ENCODE assay signal across 19 cellular contexts in the genomic region with DNA sequence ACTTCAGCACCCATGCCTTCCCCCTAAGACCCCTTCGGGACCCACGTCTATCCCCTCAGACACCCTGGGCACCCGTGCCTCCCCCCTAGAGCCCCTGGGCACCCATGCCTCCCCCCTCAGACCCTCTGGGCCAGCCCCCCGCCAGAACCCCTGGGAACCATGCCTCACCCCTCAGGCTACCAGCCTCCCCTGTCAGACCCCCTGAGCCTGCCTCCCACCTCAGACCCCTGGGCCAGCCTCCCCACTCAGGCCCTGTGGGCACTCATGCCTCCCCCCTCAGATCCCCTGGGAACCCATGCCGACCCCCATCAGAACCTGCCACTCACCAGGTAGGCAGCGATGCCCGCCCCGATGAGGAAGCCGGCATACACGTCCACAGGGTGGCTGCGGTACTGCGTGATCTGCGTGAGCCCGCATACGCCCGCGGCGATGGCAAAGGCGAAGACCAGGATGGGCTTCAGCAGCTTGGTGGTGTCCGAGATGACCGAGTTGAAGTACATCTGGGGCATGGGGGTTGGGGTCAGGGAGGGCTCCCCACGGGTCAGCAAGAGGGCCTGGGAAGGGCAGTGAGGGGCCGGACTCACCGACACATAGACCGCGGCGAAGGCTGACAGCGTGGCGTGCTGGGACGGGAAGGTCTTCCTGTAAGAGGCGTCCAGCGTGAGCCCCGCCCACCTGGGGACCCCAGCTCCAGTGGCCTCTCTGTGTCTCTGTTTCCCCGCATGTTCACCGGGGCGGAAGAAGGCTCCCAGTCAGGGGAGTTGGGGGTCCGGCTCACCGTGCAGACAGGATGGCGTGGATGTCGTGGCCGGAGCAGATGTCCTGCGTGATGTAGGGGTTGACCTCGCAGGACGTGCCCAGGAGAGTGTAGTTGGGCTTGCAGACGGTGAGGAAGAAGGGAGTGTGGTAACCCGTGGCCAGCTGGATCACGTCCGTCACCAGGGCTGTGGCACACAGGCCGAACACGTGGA. TPM values are rescaled to one million over a fixed set of nuclear protein-coding genes. Genes with fewer than 3 reads are reported as not detected.
DNase-seq lines count a peak whose midpoint lies in the region; ATAC-seq and TF ChIP-seq lines count a peak whose summit lies in the region.
"Had no signal": no experiment of that assay in that cellular context is flagged by ENCODE, and none has a peak within 500 bp of the region (broad histone marks: within the 10 kb centered on the region; RNA-seq: fewer than 3 reads in every experiment).

No MANE protein-coding gene starts in this region.

- CTCF ChIA-PET in activated naive CD4-positive, alpha-beta T cell treated with anti-CD3 and anti-CD28 coated beads, Interleukin-2, amount 10 ng/mL, durations not matched to agents 7 days and 5 days (lab: Charles Lee), result no interaction called here
- CTCF ChIA-PET in activated naive CD4-positive, alpha-beta T cell treated with anti-CD3 and anti-CD28 coated beads for 36 hours (lab: Charles Lee), result interaction anchor here (0.5 kb wide), 1 partner anchor 793 kb away, joined by 4 read pairs; no protein-coding TSS in a partner anchor
- CTCF ChIA-PET in RWPE1 (lab: Yijun Ruan, JAX), result no interaction called here

- H3K27me3 ChIP-seq in right cardiac atrium (ENCODE audit: control insufficient read depth, insufficient read depth), result no peaks in the 10 kb centered on the region
- H3K27me3 ChIP-seq in effector memory CD4-positive, alpha-beta T cell (replicated peaks; ENCODE audit: control insufficient read depth, insufficient read depth, low read length, poor library complexity, severe bottlenecking), result no peaks in the 10 kb centered on the region

- H3K27me3 Mint-ChIP-seq in activated naive CD4-positive, alpha-beta T cell treated with anti-CD3 and anti-CD28 coated beads, Interleukin-2, amount 10 ng/mL, durations not matched to agents 7 days and 5 days, result peaks cover under 1% of the 10 kb centered on the region
- H3K27me3 Mint-ChIP-seq in activated naive CD4-positive, alpha-beta T cell treated with anti-CD3 and anti-CD28 coated beads for 36 hours (ENCODE audit: low read depth), result no peaks in the 10 kb centered on the region
- no peaks in the 10 kb centered on the region for H3K27me3 Mint-ChIP-seq in stimulated activated naive CD8-positive, alpha-beta T cell treated with anti-CD3 and anti-CD28 coated beads, Interleukin-15, Interleukin-2, amounts not matched to agents 100 ng/mL and 50 ng/mL, for 24 hours

- peaks cover 29% of the 10 kb centered on the region for H3K36me3 ChIP-seq in effector memory CD4-positive, alpha-beta T cell (ENCODE audit: control insufficient read depth, insufficient read depth, low read length)

- no peak overlapping the region for H3K4me3 ChIP-seq in right cardiac atrium (ENCODE audit: low read length)
- H3K4me3 ChIP-seq in effector memory CD4-positive, alpha-beta T cell (ENCODE audit: insufficient read depth, low read depth, low read length, poor library complexity, severe bottlenecking), result no peak overlapping the region
- H3K4me3 ChIP-seq: skin epidermis had no signal

- DNase-seq in activated naive CD4-positive, alpha-beta T cell treated with anti-CD3 and anti-CD28 coated beads, Interleukin-2, amount 10 ng/mL, durations not matched to agents 7 days and 5 days, result no peak
- DNase-seq in activated naive CD4-positive, alpha-beta T cell treated with anti-CD3 and anti-CD28 coated beads for 36 hours, result no peak
- DNase-seq in RWPE1 (ENCODE audit: low spot score) (no peak), right cardiac atrium (peak in 1 of 3 donors; percentile 57), NCI-H526 (lab: John Stamatoyannopoulos, UW) (no peak), amygdala (lab: John Stamatoyannopoulos, UW) (no peak)
- DNase-seq in effector memory CD4-positive, alpha-beta T cell, result no peak
- DNase-seq: cerebellar nuclear complex, NCI-H1048, NCI-H446, SHP77 had no signal

- no peak overlapping the region for H3K4me3 Mint-ChIP-seq in activated naive CD4-positive, alpha-beta T cell treated with anti-CD3 and anti-CD28 coated beads, Interleukin-2, amount 10 ng/mL, durations not matched to agents 7 days and 5 days
- H3K4me3 Mint-ChIP-seq in activated naive CD4-positive, alpha-beta T cell treated with anti-CD3 and anti-CD28 coated beads for 36 hours, result no peak overlapping the region
- H3K4me3 Mint-ChIP-seq in stimulated activated naive CD8-positive, alpha-beta T cell treated with anti-CD3 and anti-CD28 coated beads, Interleukin-15, Interleukin-2, amounts not matched to agents 100 ng/mL and 50 ng/mL, for 24 hours, result peak overlapping the region; percentile 13

- peaks cover 37% of the 10 kb centered on the region for H3K36me3 Mint-ChIP-seq in activated naive CD4-positive, alpha-beta T cell treated with anti-CD3 and anti-CD28 coated beads, Interleukin-2, amount 10 ng/mL, durations not matched to agents 7 days and 5 days
- H3K36me3 Mint-ChIP-seq in activated naive CD4-positive, alpha-beta T cell treated with anti-CD3 and anti-CD28 coated beads for 36 hours (ENCODE audit: low read depth), result peaks cover 39% of the 10 kb centered on the region
- H3K36me3 Mint-ChIP-seq in stimulated activated naive CD8-positive, alpha-beta T cell treated with anti-CD3 and anti-CD28 coated beads, Interleukin-15, Interleukin-2, amounts not matched to agents 100 ng/mL and 50 ng/mL, for 24 hours (ENCODE audit: low read depth), result peaks cover 50% of the 10 kb centered on the region

- H3K9me3 Mint-ChIP-seq in activated naive CD4-positive, alpha-beta T cell treated with anti-CD3 and anti-CD28 coated beads, Interleukin-2, amount 10 ng/mL, durations not matched to agents 7 days and 5 days, result no peaks in the 10 kb centered on the region
- peaks cover 2% of the 10 kb centered on the region for H3K9me3 Mint-ChIP-seq in activated naive CD4-positive, alpha-beta T cell treated with anti-CD3 and anti-CD28 coated beads for 36 hours
- H3K9me3 Mint-ChIP-seq in stimulated activated naive CD8-positive, alpha-beta T cell treated with anti-CD3 and anti-CD28 coated beads, Interleukin-15, Interleukin-2, amounts not matched to agents 100 ng/mL and 50 ng/mL, for 24 hours, result peaks cover 5% of the 10 kb centered on the region

- intact Hi-C loops in activated naive CD4-positive, alpha-beta T cell treated with anti-CD3 and anti-CD28 coated beads for 36 hours (cut with micrococcal nuclease), result no loop called here
- intact Hi-C loops in right cardiac atrium (cut with DNase I), result no loop called here

- ATAC-seq in right cardiac atrium, result peak; percentile 14 to 35

- no peaks in the 10 kb centered on the region for H3K4me1 Mint-ChIP-seq in activated naive CD4-positive, alpha-beta T cell treated with anti-CD3 and anti-CD28 coated beads, Interleukin-2, amount 10 ng/mL, durations not matched to agents 7 days and 5 days
- no peaks in the 10 kb centered on the region for H3K4me1 Mint-ChIP-seq in activated naive CD4-positive, alpha-beta T cell treated with anti-CD3 and anti-CD28 coated beads for 36 hours (ENCODE audit: low read depth)
- H3K4me1 Mint-ChIP-seq in stimulated activated naive CD8-positive, alpha-beta T cell treated with anti-CD3 and anti-CD28 coated beads, Interleukin-15, Interleukin-2, amounts not matched to agents 100 ng/mL and 50 ng/mL, for 24 hours (ENCODE audit: low read depth), result no peaks in the 10 kb centered on the region

- POLR2A ChIA-PET in RWPE1 (lab: Yijun Ruan, JAX; ENCODE audit: low non-redundant PET), result no interaction called here

- H3K27ac ChIP-seq in RWPE1 (peak overlapping the region; percentile 2; the same call in 1 of the 2 replicates), right cardiac atrium (ENCODE audit: low read length) (no peak overlapping the region)
- no peak overlapping the region for H3K27ac ChIP-seq in effector memory CD4-positive, alpha-beta T cell (ENCODE audit: insufficient read depth, low read length, poor library complexity, severe bottlenecking)
- H3K27ac ChIP-seq: skin epidermis, VCaP had no signal

- H3K9me3 ChIP-seq in right cardiac atrium (ENCODE audit: control insufficient read depth, low read length), result no peaks in the 10 kb centered on the region
- H3K9me3 ChIP-seq in effector memory CD4-positive, alpha-beta T cell (ENCODE audit: control insufficient read depth, low read length), result no peaks in the 10 kb centered on the region

- peak overlapping the region; percentile 45 for H3K27ac Mint-ChIP-seq in activated naive CD4-positive, alpha-beta T cell treated with anti-CD3 and anti-CD28 coated beads, Interleukin-2, amount 10 ng/mL, durations not matched to agents 7 days and 5 days
- H3K27ac Mint-ChIP-seq in activated naive CD4-positive, alpha-beta T cell treated with anti-CD3 and anti-CD28 coated beads for 36 hours, result no peak overlapping the region
- H3K27ac Mint-ChIP-seq in stimulated activated naive CD8-positive, alpha-beta T cell treated with anti-CD3 and anti-CD28 coated beads, Interleukin-15, Interleukin-2, amounts not matched to agents 100 ng/mL and 50 ng/mL, for 24 hours, result no peak overlapping the region

- no peaks in the 10 kb centered on the region for H3K4me1 ChIP-seq in right cardiac atrium (ENCODE audit: control insufficient read depth, insufficient read depth, low read length)
- H3K4me1 ChIP-seq in effector memory CD4-positive, alpha-beta T cell (ENCODE audit: control insufficient read depth, insufficient read depth, low read length, poor library complexity, severe bottlenecking), result no peaks in the 10 kb centered on the region

- TF ChIP-seq CTCF in RWPE1 (conservative IDR thresholded peaks at IDR 0.05; ENCODE audit: low read depth), result no peak

- WGBS in right cardiac atrium, result 90% methylated on average over 50 of the region's 50 CpGs

RNA-seq across cellular contexts. Expression of gene PLPPR3, which starts 7.4 kb away (rescaled TPM):
- total RNA-seq in activated naive CD4-positive, alpha-beta T cell treated with anti-CD3 and anti-CD28 coated beads for 36 hours, result not detected
- not detected for total RNA-seq in right cardiac atrium
- 0.05 TPM for polyA plus RNA-seq in right cardiac atrium

RNA-seq across cellular contexts. Expression of gene AZU1, which starts 13.2 kb away (rescaled TPM):
- not detected for total RNA-seq in activated naive CD4-positive, alpha-beta T cell treated with anti-CD3 and anti-CD28 coated beads for 36 hours
- total RNA-seq in right cardiac atrium, result not detected
- 0.11 TPM for polyA plus RNA-seq in right cardiac atrium
- total RNA-seq: Daoy, myocyte, urinary bladder had no signal
- polyA plus RNA-seq: fibroblast of lung had no signal

RNA-seq across cellular contexts. Expression of gene PTBP1, which starts 17.1 kb away (rescaled TPM):
- total RNA-seq in activated naive CD4-positive, alpha-beta T cell treated with anti-CD3 and anti-CD28 coated beads for 36 hours, result 100 to 1,000 TPM; 510 to 532 TPM
- total RNA-seq in right cardiac atrium, result 100 to 1,000 TPM in 1 of 4 donors, 10 to 100 TPM in 3; 67.5 to 119 (median 82.3) TPM
- polyA plus RNA-seq in right cardiac atrium, result 42.9 TPM

RNA-seq across cellular contexts. Expression of gene PRTN3, which starts 26.4 kb away (rescaled TPM):
- total RNA-seq in activated naive CD4-positive, alpha-beta T cell treated with anti-CD3 and anti-CD28 coated beads for 36 hours, result not detected
- total RNA-seq in right cardiac atrium, result not detected
- not detected for polyA plus RNA-seq in right cardiac atrium
- total RNA-seq: Daoy, fibroblast of lung, myocyte had no signal
- polyA plus RNA-seq: AG04450, fibroblast of lung had no signal

RNA-seq across cellular contexts. Expression of gene ELANE, which starts 37.7 kb away (rescaled TPM):
- total RNA-seq in activated naive CD4-positive, alpha-beta T cell treated with anti-CD3 and anti-CD28 coated beads for 36 hours, result not detected
- total RNA-seq in right cardiac atrium, result 1 to 10 TPM in 3 of 4 donors, under 1 TPM in 1; 0.85 to 2.6 (median 1.9) TPM
- polyA plus RNA-seq in right cardiac atrium, result 3.4 TPM
- total RNA-seq: Daoy, myocyte, urinary bladder had no signal
- polyA plus RNA-seq: AG04450 had no signal

Comparison
In these comparisons a context has a peak if more than half of its experiments do, and no peak if none do; other contexts are left out.
1. RNA of gene PTBP1, which starts 17.1 kb away (total RNA-seq): 510 to 532 TPM in activated naive CD4-positive, alpha-beta T cell treated with anti-CD3 and anti-CD28 coated beads for 36 hours; 67.5 to 119 TPM in right cardiac atrium; every median in the first group is over 4 times any median in the second.